In the genomic region with DNA sequence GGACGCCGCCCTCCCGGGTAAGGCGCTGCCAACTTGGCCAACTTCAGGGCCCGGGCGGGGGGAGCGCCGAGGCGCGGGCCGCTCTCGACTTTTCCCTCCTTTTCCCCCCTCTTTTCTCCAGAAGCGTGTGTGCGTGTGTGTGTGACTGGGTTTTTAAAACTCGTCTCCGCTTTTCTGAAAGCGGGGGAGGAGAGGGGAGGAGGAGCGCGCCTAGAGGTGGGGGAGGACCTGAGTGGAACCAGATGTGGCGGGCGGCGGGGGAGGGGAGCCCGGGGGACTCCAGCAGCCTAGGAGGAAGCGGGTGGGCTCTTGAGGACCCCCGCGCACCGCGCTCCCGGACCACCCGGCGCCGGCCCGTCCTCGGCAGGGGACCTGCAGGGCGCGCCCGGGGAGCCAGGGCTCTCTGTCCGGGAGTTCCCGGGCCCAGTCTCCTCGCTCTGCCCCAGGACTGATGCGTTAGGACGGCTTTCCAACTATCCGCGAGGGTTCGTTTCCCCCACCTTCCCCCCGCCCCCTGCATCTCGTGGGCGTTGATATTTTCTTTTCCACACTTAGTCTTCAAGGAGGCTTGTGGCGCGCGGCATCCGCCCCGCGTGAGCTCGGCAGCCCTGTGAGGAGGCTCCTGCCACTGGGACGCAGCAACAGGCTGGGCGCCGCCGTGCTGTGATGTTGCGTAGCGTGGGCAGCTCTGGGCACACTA, we compare ENCODE assay signal across 8 cellular contexts. TPM values are rescaled to one million over a fixed set of nuclear protein-coding genes. Genes with fewer than 3 reads are reported as not detected.
DNase-seq lines count a peak whose midpoint lies in the region; ATAC-seq and TF ChIP-seq lines count a peak whose summit lies in the region.

No MANE protein-coding gene starts in this region.

- DNase-seq in activated B cell treated with CpG ODN at 0.5 μM for 24 hours (no peak), epithelial cell of esophagus (ENCODE audit: low read depth) (peak; percentile 32), NCI-H1930 (lab: John Stamatoyannopoulos, UW) (no peak)

- H3K9me3 Mint-ChIP-seq in activated B cell treated with CpG ODN at 0.5 μM for 24 hours = no peaks in the 10 kb centered on the region

- H3K4me1 Mint-ChIP-seq in activated B cell treated with CpG ODN at 0.5 μM for 24 hours = peaks cover 13% of the 10 kb centered on the region

- peaks cover 41% of the 10 kb centered on the region for H4K20me1 ChIP-seq in BLaER1

- no peaks in the 10 kb centered on the region for H3K36me3 Mint-ChIP-seq in activated B cell treated with CpG ODN at 0.5 μM for 24 hours (ENCODE audit: low read depth)

- POLR2A ChIA-PET in activated B cell treated with CpG ODN at 0.5 μM for 24 hours (lab: Charles Lee) = no interaction called here

- H3K4me3 ChIP-seq in BLaER1 = peak overlapping the region; percentile 97
- H3K4me3 ChIP-seq in epithelial cell of esophagus (ENCODE audit: low read length) = peak overlapping the region; percentile 53
- peak overlapping the region; percentile 38 to 67 for H3K4me3 ChIP-seq in muscle layer of duodenum (ENCODE audit: low read depth in 1 of 2, low read length in 2 of 2)
- H3K4me3 ChIP-seq in stomach smooth muscle (ENCODE audit: low read length in 2 of 2) = peak overlapping the region; percentile 57 to 71

- H3K4me1 ChIP-seq in BLaER1 (peaks cover 67% of the 10 kb centered on the region), muscle layer of duodenum (ENCODE audit: control insufficient read depth in 1 of 2, insufficient read depth in 2 of 2, low read length in 2 of 2) (peaks cover 0 to 40% of the 10 kb centered on the region in 2 donors), stomach smooth muscle (ENCODE audit: control insufficient read depth, insufficient read depth, low read length) (peaks cover 24% of the 10 kb centered on the region)

- peaks cover 12% of the 10 kb centered on the region; the same call in 1 of the 2 replicates for H3K36me3 ChIP-seq in BLaER1
- no peaks in the 10 kb centered on the region for H3K36me3 ChIP-seq in muscle layer of duodenum (ENCODE audit: control insufficient read depth in 1 of 2, insufficient read depth in 2 of 2, low read length in 2 of 2)
- no peaks in the 10 kb centered on the region for H3K36me3 ChIP-seq in stomach smooth muscle (ENCODE audit: control insufficient read depth in 2 of 2, insufficient read depth in 2 of 2, low read length in 2 of 2)

- peaks cover 18% of the 10 kb centered on the region for H3K27me3 Mint-ChIP-seq in activated B cell treated with CpG ODN at 0.5 μM for 24 hours

- CTCF ChIA-PET in activated B cell treated with CpG ODN at 0.5 μM for 24 hours (lab: Charles Lee) = no interaction called here

- H3K9me3 ChIP-seq in BLaER1 (no peaks in the 10 kb centered on the region), muscle layer of duodenum (ENCODE audit: control insufficient read depth in 1 of 2, low read length in 2 of 2) (no peaks in the 10 kb centered on the region), stomach smooth muscle (ENCODE audit: control insufficient read depth in 2 of 2, low read length in 2 of 2) (no peaks in the 10 kb centered on the region)

- H3K4me2 ChIP-seq in BLaER1 = peak overlapping the region; percentile 96

- peak; percentile 31 for ATAC-seq in HG02642 (IDR thresholded peaks at IDR 0.05; ENCODE audit: poor library complexity, unreplicated experiment)
- no peak for ATAC-seq in activated B cell treated with CpG ODN at 0.5 μM for 24 hours (ENCODE audit: low read depth)
- ATAC-seq in HG02798 (IDR thresholded peaks at IDR 0.05; ENCODE audit: poor library complexity, unreplicated experiment) = no peak

- H3K27ac ChIP-seq in BLaER1 = peak overlapping the region; percentile 81
- peak overlapping the region; percentile 12 for H3K27ac ChIP-seq in muscle layer of duodenum (ENCODE audit: low read length)
- peak overlapping the region; percentile 49 for H3K27ac ChIP-seq in stomach smooth muscle (ENCODE audit: low read length)

- no peak overlapping the region for H3K27ac Mint-ChIP-seq in activated B cell treated with CpG ODN at 0.5 μM for 24 hours

- peak overlapping the region; percentile 66 for H3K4me3 Mint-ChIP-seq in activated B cell treated with CpG ODN at 0.5 μM for 24 hours

- H3K9ac ChIP-seq in BLaER1 (peak overlapping the region; percentile 85), stomach smooth muscle (ENCODE audit: low read length in 2 of 2) (peak overlapping the region in 1 of 2 donors; percentile 51)

- H3K27me3 ChIP-seq in BLaER1 (no peaks in the 10 kb centered on the region), muscle layer of duodenum (ENCODE audit: low read depth, low read length) (peaks cover 9% of the 10 kb centered on the region), stomach smooth muscle (ENCODE audit: control insufficient read depth in 1 of 2, insufficient read depth in 2 of 2, low read length in 2 of 2) (peaks cover 7 to 11% of the 10 kb centered on the region in 2 donors)

- no peak for TF ChIP-seq CTCF in activated B cell treated with CpG ODN at 0.5 μM for 24 hours (IDR thresholded peaks at IDR 0.05)
- TF ChIP-seq CTCF in epithelial cell of esophagus (IDR thresholded peaks at IDR 0.05; ENCODE audit: insufficient read depth, low read depth, low read length, missing control alignments) = no peak

- intact Hi-C loops in activated B cell treated with CpG ODN at 0.5 μM for 24 hours (cut with micrococcal nuclease) = no loop called here

RNA-seq across cellular contexts. Expression of a gene that starts 0.6 kb away (rescaled TPM):
- total RNA-seq in activated B cell treated with CpG ODN at 0.5 μM for 24 hours = 0.10 and 0.11 TPM in 2 replicates

Comparison
In these comparisons a context has a peak if more than half of its experiments do, and no peak if none do; other contexts are left out.
1. H3K27ac ChIP-seq: peak in every context shown above with its lines; median percentile 81 in BLaER1; 49 in stomach smooth muscle; 12 in muscle layer of duodenum.